In the genomic region with DNA sequence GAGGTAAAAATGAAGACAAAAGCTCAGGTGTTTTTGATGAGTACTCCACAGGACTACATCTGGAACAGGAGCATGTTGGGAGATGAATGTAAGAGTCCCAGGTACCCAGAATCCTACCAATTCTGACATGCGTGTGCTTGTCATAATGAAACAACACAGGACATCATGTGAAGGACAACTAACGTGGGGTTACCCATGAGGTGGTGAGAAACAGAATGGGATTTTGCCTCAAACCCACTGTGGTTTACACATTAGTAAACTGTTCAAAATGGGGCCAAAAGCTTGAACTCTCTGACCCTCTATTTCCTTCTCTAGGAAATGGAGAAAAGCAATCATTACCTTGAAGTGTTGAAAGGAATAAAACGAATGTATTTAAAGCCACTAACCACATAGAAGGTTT, we compare ENCODE assay signal across 7 cellular contexts.
"Had no signal": no experiment of that assay in that cellular context is flagged by ENCODE, and none has a peak within 500 bp of the region (broad histone marks: within the 10 kb centered on the region; RNA-seq: fewer than 3 reads in every experiment).

No MANE protein-coding gene starts in this region.

- ATAC-seq: GM23338, K562 had no signal

- DNase-seq: H9, HCEC 1CT, IMR-90, Kasumi-1, KG1 had no signal
